7 cellular contexts compared by ENCODE assay signal in genomic region chr6:91827151-91827550, GRCh38.
"Had no signal": no experiment of that assay in that cellular context is flagged by ENCODE, and none has a peak within 500 bp of the region (broad histone marks: within the 10 kb centered on the region; RNA-seq: fewer than 3 reads in every experiment).

No MANE protein-coding gene starts in this region.

- FAIRE-seq: G401.6, GM12891, GM12892, GM18507, GM19239 had no signal

- DNase-seq: GDM1, GF-D8 had no signal
